In the genomic region with DNA sequence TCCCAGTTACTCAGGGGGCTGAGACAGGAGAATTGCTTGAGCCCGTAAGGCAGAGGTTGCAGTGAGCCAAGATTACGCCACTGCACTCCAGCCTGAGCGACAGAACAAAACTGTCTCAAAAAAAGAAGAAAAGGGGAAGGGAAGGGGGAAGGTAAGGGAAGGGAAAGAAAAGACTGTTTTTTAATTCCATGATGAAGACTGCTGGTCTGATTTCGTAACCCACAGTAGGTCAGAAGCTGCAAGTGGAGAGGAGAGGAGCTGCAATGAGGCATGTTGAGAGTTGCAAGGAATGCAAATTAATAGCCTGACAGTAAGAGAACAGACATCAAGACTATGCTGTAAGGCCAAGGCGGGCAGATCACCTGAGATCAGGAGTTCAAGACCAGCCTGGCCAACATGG, we compare ENCODE assay signal across 16 cellular contexts. TPM values are rescaled to one million over a fixed set of nuclear protein-coding genes. Genes with fewer than 3 reads are reported as not detected.
DNase-seq lines count a peak whose midpoint lies in the region; ATAC-seq and TF ChIP-seq lines count a peak whose summit lies in the region.
"Had no signal": no experiment of that assay in that cellular context is flagged by ENCODE, and none has a peak within 500 bp of the region (broad histone marks: within the 10 kb centered on the region; RNA-seq: fewer than 3 reads in every experiment).

No MANE protein-coding gene starts in this region.

- POLR2A ChIA-PET in RWPE1 (lab: Yijun Ruan, JAX; ENCODE audit: low non-redundant PET) = no interaction called here

- CTCF ChIA-PET in RWPE1 (lab: Yijun Ruan, JAX) = interaction anchor here (1.0 kb wide), 1 partner anchor 10 kb away, joined by 4 read pairs; no protein-coding TSS in a partner anchor

- DNase-seq in GM03348 (ENCODE audit: low spot score) (peak; percentile 55), RWPE1 (ENCODE audit: low spot score) (peak; percentile 30), pons (ENCODE audit: low spot score) (peak; percentile 15), NCI-H510A treated with DMSO at 0.1 percent for 48 hours (lab: John Stamatoyannopoulos, UW) (no peak), GM20000 (ENCODE audit: low spot score) (no peak)
- DNase-seq: activated gamma-delta T cell treated with Interleukin-2 at 50 U/mL for 16 hours; CD4-positive, CD25-positive, alpha-beta regulatory T cell; hippocampal formation; natural killer cell; NCI-H2081; stimulated activated CD4-positive, alpha-beta T cell treated with anti-CD3 and anti-CD28 coated beads, Interleukin-4, amount 100 ng/mL, for 1 hour; WERI-Rb-1 had no signal

- ATAC-seq in esophagus mucosa = peak; percentile 20
- no peak for ATAC-seq in GM18907 (IDR thresholded peaks at IDR 0.05; ENCODE audit: unreplicated experiment)
- no peak for ATAC-seq in GM21526 (IDR thresholded peaks at IDR 0.05; ENCODE audit: low FRiP score, unreplicated experiment)
- ATAC-seq: GM23338, natural killer cell had no signal

- TF ChIP-seq CTCF in RWPE1 (conservative IDR thresholded peaks at IDR 0.05; ENCODE audit: low read depth) (no peak), GM20000 (IDR thresholded peaks at IDR 0.05; ENCODE audit: extremely low read depth, missing control alignments) (no peak)

- H3K27ac ChIP-seq in RWPE1 = peak overlapping the region; percentile 65
- H3K27ac ChIP-seq: WERI-Rb-1 had no signal

RNA-seq across cellular contexts. Expression of a gene that starts 33.3 kb away (rescaled TPM):
- 19.9 TPM for total RNA-seq in esophagus mucosa

Comparison
In these comparisons a context has a peak if more than half of its experiments do, and no peak if none do; other contexts are left out.
1. DNase-seq: peak in GM03348 (single experiment), RWPE1 (single experiment) and pons (single experiment); none in NCI-H510A treated with DMSO at 0.1 percent for 48 hours (single experiment) and GM20000 (single experiment).